Comparison of ENCODE assay signal across 20 cellular contexts in genomic region chr12:40745386-40745785, GRCh38. TPM values are rescaled to one million over a fixed set of nuclear protein-coding genes. Genes with fewer than 3 reads are reported as not detected.
DNase-seq lines count a peak whose midpoint lies in the region; ATAC-seq, FAIRE-seq and TF ChIP-seq lines count a peak whose summit lies in the region.
"Had no signal": no experiment of that assay in that cellular context is flagged by ENCODE, and none has a peak within 500 bp of the region (broad histone marks: within the 10 kb centered on the region; RNA-seq: fewer than 3 reads in every experiment).

No MANE protein-coding gene starts in this region.

- H3K79me2 ChIP-seq in GM23338 (replicated peaks; ENCODE audit: insufficient read depth) (no peaks in the 10 kb centered on the region), OCI-LY7 (ENCODE audit: insufficient read depth, low read depth, low read length) (no peaks in the 10 kb centered on the region)

- ATAC-seq in A549 (peak in 1 of 2 experiments; percentile 62; a peak in 2 of 6 replicates), GM23338 (peak; percentile 52; the same call in 2 of the 3 replicates), GM19395 (IDR thresholded peaks at IDR 0.05; ENCODE audit: unreplicated experiment) (no peak), GM21786 (IDR thresholded peaks at IDR 0.05; ENCODE audit: unreplicated experiment) (no peak)
- ATAC-seq in activated T-helper 17 cell treated with anti-CD3 and anti-CD28 coated beads, Interleukin-2, amount 50 U/mL, for 72 hours (replicated peaks), result no peak
- ATAC-seq: activated naive CD8-positive, alpha-beta T cell treated with anti-CD3 and anti-CD28 coated beads, Interleukin-2, amount 50 U/mL, for 24 hours; lower lobe of right lung had no signal

- no peak overlapping the region for H3K4me3 Mint-ChIP-seq in GM23338
- H3K4me3 Mint-ChIP-seq in activated T-helper 17 cell treated with anti-CD3 and anti-CD28 coated beads, Interleukin-2, amount 50 U/mL, for 72 hours, result no peak overlapping the region
- H3K4me3 Mint-ChIP-seq: activated naive CD8-positive, alpha-beta T cell treated with anti-CD3 and anti-CD28 coated beads, Interleukin-2, amount 50 U/mL, for 24 hours; CD8-positive, alpha-beta memory T cell; immature natural killer cell had no signal

- H4K20me1 ChIP-seq in GM23338 (replicated peaks; ENCODE audit: insufficient read depth) (no peaks in the 10 kb centered on the region), OCI-LY7 (ENCODE audit: insufficient read depth, low read length) (no peaks in the 10 kb centered on the region)

- no peak for TF ChIP-seq POLR2A in A549 (IDR thresholded peaks at IDR 0.05; ENCODE audit: low read length)

- H3K4me2 ChIP-seq in A549 (no peak overlapping the region), GM23338 (no peak overlapping the region), OCI-LY7 (ENCODE audit: low read length) (no peak overlapping the region)

- DNase-seq in A549 (ENCODE audit: low read depth in 1 of 2, low spot score in 1 of 2), result peak in 1 of 2 experiments; percentile 42
- peak; percentile 67 for DNase-seq in GM23338 (ENCODE audit: low spot score)
- peak; percentile 2 for DNase-seq in OCI-LY7 (ENCODE audit: low spot score)
- DNase-seq in epithelial cell of esophagus (ENCODE audit: low read depth), result peak; percentile 28
- DNase-seq in NK-92 treated with Interleukin-12 subunit alpha and Interleukin-12 subunit beta, amount 100 ng/mL, for 24 hours (lab: John Stamatoyannopoulos, UW), result no peak
- DNase-seq: activated CD4-positive, alpha-beta T cell treated with anti-CD3 and anti-CD28 coated beads for 1 hour; activated naive CD8-positive, alpha-beta T cell treated with anti-CD3 and anti-CD28 coated beads, Interleukin-2, amount 50 U/mL, for 24 hours; CD8-positive, alpha-beta memory T cell; glutamatergic neuron; immature natural killer cell; lower lobe of right lung; NCI-H1694 treated with DMSO at 0.1 percent for 48 hours; ovary; T1000 had no signal

- CTCF ChIA-PET in A549 (lab: Yijun Ruan, JAX), result no interaction called here
- CTCF ChIA-PET in OCI-LY7 (lab: Charles Lee; ENCODE audit: unreplicated experiment), result no interaction called here

- no peak for FAIRE-seq in A549 (lab: Jason Lieb, UNC)
- FAIRE-seq: HTR-8/SVneo had no signal

- TF ChIP-seq CTCF in A549 (IDR thresholded peaks at IDR 0.05) (peak; percentile 34; the same call in 2 of the 3 replicates), GM23338 (conservative IDR thresholded peaks at IDR 0.05; ENCODE audit: low read depth in 2 of 2) (peak in 1 of 2 experiments; percentile 54; a peak in 3 of 4 replicates), OCI-LY7 (conservative IDR thresholded peaks at IDR 0.05; ENCODE audit: low read length) (0 out of 2 replicates have a peak, but pooled peaks have one; percentile 37), epithelial cell of esophagus (IDR thresholded peaks at IDR 0.05; ENCODE audit: insufficient read depth, low read depth, low read length, missing control alignments) (peak; percentile 35)

- TF ChIP-seq EP300 in A549 (IDR thresholded peaks at IDR 0.05), result no peak

- no peaks in the 10 kb centered on the region for H3K9me3 ChIP-seq in A549
- H3K9me3 ChIP-seq in OCI-LY7 (ENCODE audit: low read length), result no peaks in the 10 kb centered on the region
- H3K9me3 ChIP-seq: lower lobe of right lung, ovary, SJSA1 had no signal

- no TSS peak for BruUV-seq in OCI-LY7 (replicated peaks; lab: Mats Ljungman, UMichigan)

- peaks cover 23% of the 10 kb centered on the region for H3K4me1 ChIP-seq in A549
- H3K4me1 ChIP-seq in GM23338 (ENCODE audit: insufficient read depth), result peaks cover 16% of the 10 kb centered on the region; the same call in 1 of the 2 replicates
- H3K4me1 ChIP-seq in OCI-LY7 (ENCODE audit: insufficient read depth, low read length, poor library complexity, severe bottlenecking), result no peaks in the 10 kb centered on the region
- H3K4me1 ChIP-seq: lower lobe of right lung, SJSA1 had no signal

- H3K9me3 Mint-ChIP-seq in GM23338, result peaks cover 5% of the 10 kb centered on the region; the same call in 1 of the 3 replicates
- H3K9me3 Mint-ChIP-seq in activated T-helper 17 cell treated with anti-CD3 and anti-CD28 coated beads, Interleukin-2, amount 50 U/mL, for 72 hours, result peaks cover 7% of the 10 kb centered on the region

- H3K9me2 ChIP-seq in GM23338 (ENCODE audit: insufficient read depth) (no peaks in the 10 kb centered on the region), OCI-LY7 (ENCODE audit: insufficient read depth, low read length) (no peaks in the 10 kb centered on the region)

- H3K27me3 Mint-ChIP-seq in GM23338 (ENCODE audit: insufficient read depth, low read depth, poor library complexity), result no peaks in the 10 kb centered on the region
- H3K27me3 Mint-ChIP-seq in activated T-helper 17 cell treated with anti-CD3 and anti-CD28 coated beads, Interleukin-2, amount 50 U/mL, for 72 hours, result no peaks in the 10 kb centered on the region
- H3K27me3 Mint-ChIP-seq: activated naive CD8-positive, alpha-beta T cell treated with anti-CD3 and anti-CD28 coated beads, Interleukin-2, amount 50 U/mL, for 24 hours; CD8-positive, alpha-beta memory T cell had no signal

- intact Hi-C loops in OCI-LY7 (cut with micrococcal nuclease; ENCODE audit: unreplicated experiment), result no loop called here

- H3K27ac ChIP-seq in A549, result peak overlapping the region in 1 of 2 experiments; percentile 30; a peak in 1 of 6 replicates
- no peak overlapping the region for H3K27ac ChIP-seq in GM23338 (ENCODE audit: low read depth)
- no peak overlapping the region for H3K27ac ChIP-seq in OCI-LY7 (ENCODE audit: low read depth, low read length, poor library complexity, severe bottlenecking)
- H3K27ac ChIP-seq: lower lobe of right lung, ovary, SJSA1 had no signal

- H3K4me3 ChIP-seq in A549, result no peak overlapping the region
- H3K4me3 ChIP-seq in GM23338, result no peak overlapping the region
- H3K4me3 ChIP-seq in OCI-LY7 (ENCODE audit: low read depth, low read length, poor library complexity, severe bottlenecking), result no peak overlapping the region
- H3K4me3 ChIP-seq in epithelial cell of esophagus (ENCODE audit: low read length), result no peak overlapping the region
- H3K4me3 ChIP-seq: lower lobe of right lung, ovary, SJSA1 had no signal

- H2AFZ ChIP-seq in GM23338 (no peak overlapping the region), OCI-LY7 (ENCODE audit: low read length) (no peak overlapping the region)

- H3K27ac Mint-ChIP-seq in GM23338, result no peak overlapping the region
- H3K27ac Mint-ChIP-seq in activated T-helper 17 cell treated with anti-CD3 and anti-CD28 coated beads, Interleukin-2, amount 50 U/mL, for 72 hours, result no peak overlapping the region
- H3K27ac Mint-ChIP-seq: activated naive CD8-positive, alpha-beta T cell treated with anti-CD3 and anti-CD28 coated beads, Interleukin-2, amount 50 U/mL, for 24 hours; CD8-positive, alpha-beta memory T cell; immature natural killer cell had no signal

- peaks cover 5% of the 10 kb centered on the region; the same call in 1 of the 3 replicates for H3K36me3 Mint-ChIP-seq in GM23338 (ENCODE audit: low read depth)
- H3K36me3 Mint-ChIP-seq in activated T-helper 17 cell treated with anti-CD3 and anti-CD28 coated beads, Interleukin-2, amount 50 U/mL, for 72 hours (ENCODE audit: low read depth), result no peaks in the 10 kb centered on the region
- H3K36me3 Mint-ChIP-seq: CD8-positive, alpha-beta memory T cell; immature natural killer cell had no signal

- peaks cover 19% of the 10 kb centered on the region for H3K4me1 Mint-ChIP-seq in GM23338
- H3K4me1 Mint-ChIP-seq in activated T-helper 17 cell treated with anti-CD3 and anti-CD28 coated beads, Interleukin-2, amount 50 U/mL, for 72 hours, result no peaks in the 10 kb centered on the region
- H3K4me1 Mint-ChIP-seq: activated naive CD8-positive, alpha-beta T cell treated with anti-CD3 and anti-CD28 coated beads, Interleukin-2, amount 50 U/mL, for 24 hours; CD8-positive, alpha-beta memory T cell; immature natural killer cell had no signal

- H3K27me3 ChIP-seq in GM23338 (ENCODE audit: insufficient read depth), result no peaks in the 10 kb centered on the region
- H3K27me3 ChIP-seq: ovary, SJSA1 had no signal

- POLR2A ChIA-PET in A549 (lab: Yijun Ruan, JAX) (no interaction called here), OCI-LY7 (lab: Charles Lee) (no interaction called here)

- no peaks in the 10 kb centered on the region for H3K36me3 ChIP-seq in GM23338 (ENCODE audit: insufficient read depth)
- H3K36me3 ChIP-seq in OCI-LY7 (ENCODE audit: insufficient read depth, low read length), result no peaks in the 10 kb centered on the region
- H3K36me3 ChIP-seq: lower lobe of right lung, ovary, SJSA1 had no signal

- peak; percentile 21 to 36; a peak in 2 of 5 replicates for TF ChIP-seq RAD21 in A549 (conservative IDR thresholded peaks at IDR 0.05 in 1 of 2, IDR thresholded peaks at IDR 0.05 in 1 of 2)

- no peaks in the 10 kb centered on the region for H3F3A ChIP-seq in GM23338 (replicated peaks; ENCODE audit: low read depth)

TF ChIP-seq in A549, 52 proteins besides CTCF, POLR2A, EP300 and RAD21:
- TF ChIP-seq JUNB (IDR thresholded peaks at IDR 0.05) (no peak), SMC3 (IDR thresholded peaks at IDR 0.05) (peak; percentile 19; the same call in 1 of the 3 replicates)

TF ChIP-seq in GM23338, 12 proteins besides CTCF, POLR2A, EP300 and RAD21 (continues in another document):
- no peak for TF ChIP-seq CREB1 (CRISPR knock-in tag; IDR thresholded peaks at IDR 0.05; ENCODE audit: low read depth)

RNA-seq across cellular contexts. Expression of gene CNTN1, which starts 53.1 kb away (rescaled TPM):
- 175 and 186 TPM in 2 replicates for polyA plus RNA-seq in A549 (2011; rRNA removed)
- polyA plus RNA-seq in A549 (2012; cell fraction: cytosol; rRNA removed), result 10.0 and 10.1 TPM in 2 replicates
- polyA plus RNA-seq in A549 (2012; cell fraction: nucleus; rRNA removed), result 10.5 and 11.8 TPM in 2 replicates
- polyA plus RNA-seq in A549 (2017; fragmentation: RNase III; extraction: RNeasy Plus Mini Kit Qiagen cat#74134 plus additional on column Dnase treatment), result 59.0 to 71.1 TPM (median 69.7 TPM) in 3 replicates
- polyA minus RNA-seq in A549 (2011; rRNA and poly(A)+ RNA removed), result 112 and 116 TPM in 2 replicates
- total RNA-seq in GM23338 (2014; rRNA removed; shearing (Covaris generic)), result 26.5 and 27.0 TPM in 2 replicates
- polyA plus RNA-seq in GM23338 (2016; fragmentation: Nextera tagmentation; extraction: Ambion mirVana), result 4.8 and 5.0 TPM in 2 replicates
- not detected in 2 replicates for total RNA-seq in OCI-LY7 (2014; rRNA removed; shearing (Covaris generic))
- not detected in 2 replicates for total RNA-seq in OCI-LY7 (2022)
- not detected for total RNA-seq in activated T-helper 17 cell treated with anti-CD3 and anti-CD28 coated beads, Interleukin-2, amount 50 U/mL, for 72 hours
- total RNA-seq: activated CD8-positive, alpha-beta memory T cell treated with anti-CD3 and anti-CD28 coated beads for 36 hours; CD8-positive, alpha-beta memory T cell had no signal
- polyA plus RNA-seq: CD8-positive, alpha-beta memory T cell; immature natural killer cell had no signal

Comparison
In these comparisons a context has a peak if more than half of its experiments do, and no peak if none do; other contexts are left out.
1. RNA of gene CNTN1, which starts 53.1 kb away (total RNA-seq): 26.5 to 27.0 TPM in GM23338; not detected in OCI-LY7 and not detected in activated T-helper 17 cell treated with anti-CD3 and anti-CD28 coated beads, Interleukin-2, amount 50 U/mL, for 72 hours; every median in the first group is over 10 times any median in the second.